In the genomic region with DNA sequence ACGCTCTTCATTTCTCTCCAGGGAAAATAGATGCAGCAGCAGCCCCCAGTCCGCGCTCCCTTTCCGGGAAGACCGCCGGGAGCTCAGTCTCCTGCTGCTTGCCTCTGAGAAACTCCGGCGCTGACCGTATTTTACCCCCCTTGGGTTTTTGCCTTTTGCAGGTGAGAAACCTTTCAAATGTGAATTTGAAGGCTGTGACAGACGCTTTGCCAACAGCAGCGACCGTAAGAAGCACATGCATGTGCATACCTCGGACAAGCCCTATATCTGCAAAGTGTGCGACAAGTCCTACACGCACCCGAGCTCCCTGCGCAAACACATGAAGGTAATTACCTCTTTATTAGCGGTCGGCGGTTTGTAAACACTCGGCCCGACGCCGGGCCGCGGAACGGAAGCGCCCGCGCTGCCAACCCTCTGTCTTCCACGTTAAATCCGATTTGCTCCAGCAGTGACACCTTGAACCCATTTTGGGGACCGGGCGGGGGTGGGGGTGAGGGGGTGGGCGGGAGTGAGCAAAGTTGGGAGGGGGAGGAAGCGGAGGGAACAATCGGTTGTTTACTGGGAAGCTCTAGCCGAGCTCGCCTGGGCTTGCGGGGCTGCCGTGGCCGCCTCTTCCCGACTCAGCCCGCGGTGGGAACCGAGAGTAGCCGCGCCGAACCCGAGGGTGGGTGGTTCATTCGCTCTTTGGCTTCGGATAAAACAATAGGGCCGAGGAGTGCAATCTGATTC, we compare ENCODE assay signal across 1 cellular context.
TF ChIP-seq lines count a peak whose summit lies in the region.

No MANE protein-coding gene starts in this region.

TF ChIP-seq in GM23338, 12 proteins besides CTCF, POLR2A, EP300 and RAD21 (continued from another document):
- TF ChIP-seq ZNF462 (CRISPR knock-in tag; IDR thresholded peaks at IDR 0.05) (no peak), ETS1 (IDR thresholded peaks at IDR 0.05) (no peak), POLR2AphosphoS5 (IDR thresholded peaks at IDR 0.05; ENCODE audit: low read depth) (no peak), STAT1 (IDR thresholded peaks at IDR 0.05; ENCODE audit: unreplicated experiment) (no peak), EZH2phosphoT487 (IDR thresholded peaks at IDR 0.05; ENCODE audit: unreplicated experiment) (no peak), CREB1 (CRISPR knock-in tag; IDR thresholded peaks at IDR 0.05; ENCODE audit: low read depth) (no peak)
